In genomic region chr9:130825051-130825651, GRCh38 we compare ENCODE assay signal across 9 cellular contexts. TPM values are rescaled to one million over a fixed set of nuclear protein-coding genes. Genes with fewer than 3 reads are reported as not detected.
A peak's percentile ranks its signal among the peaks of the same experiment; 100 is the strongest.
DNase-seq lines count a peak whose midpoint lies in the region; ATAC-seq, FAIRE-seq and TF ChIP-seq lines count a peak whose summit lies in the region.
"Had no signal": no experiment of that assay in that cellular context is flagged by ENCODE, and none has a peak within 500 bp of the region (broad histone marks: within the 10 kb centered on the region; RNA-seq: fewer than 3 reads in every experiment).

No MANE protein-coding gene starts in this region.

- peak overlapping the region; percentile 18 for H3K56ac ChIP-seq in H1 (replicated peaks; ENCODE audit: insufficient read length, low read depth, low read length)

- no peak for TF ChIP-seq POLR2A in H1 (IDR thresholded peaks at IDR 0.05; ENCODE audit: control extremely low read depth in 1 of 2, low read depth in 2 of 2, low read length in 2 of 2)

- no peak overlapping the region for H3K4ac ChIP-seq in H1 (replicated peaks; ENCODE audit: insufficient read length, low read depth, low read length)

- peaks cover 0 to 10% of the 10 kb centered on the region in 2 donors for H3K36me3 Mint-ChIP-seq in activated T-cell treated with anti-CD3 and anti-CD28 coated beads, Interleukin-2, amount 50 U/mL, for 72 hours (ENCODE audit: insufficient read depth in 2 of 2)

- TF ChIP-seq CTCF in H1 (IDR thresholded peaks at IDR 0.05; ENCODE audit: control extremely low read depth in 1 of 3, insufficient read depth in 1 of 3, low read depth in 1 of 3, low read length in 3 of 3) (no peak), neural cell (IDR thresholded peaks at IDR 0.05; ENCODE audit: poor library complexity, severe bottlenecking) (no peak)

- no peak overlapping the region for H2BK15ac ChIP-seq in H1 (ENCODE audit: low read length)

- H3K4me3 Mint-ChIP-seq in activated T-cell treated with anti-CD3 and anti-CD28 coated beads, Interleukin-2, amount 50 U/mL, for 72 hours: no peak overlapping the region

- H2BK12ac ChIP-seq in H1 (ENCODE audit: low read depth, low read length): peak overlapping the region; percentile 63; the same call in 1 of the 2 replicates

- H3K79me1 ChIP-seq in H1 (ENCODE audit: low read depth, low read length): peaks cover 3% of the 10 kb centered on the region; the same call in 1 of the 2 replicates

- FAIRE-seq in H1 (lab: Jason Lieb, UNC): peak; percentile 81
- FAIRE-seq: bronchial epithelial cell had no signal

- H2BK120ac ChIP-seq in H1 (replicated peaks; ENCODE audit: low read depth, low read length): peak overlapping the region; percentile 75

- H3K23me2 ChIP-seq in H1 (ENCODE audit: low read depth, low read length): peaks cover 5% of the 10 kb centered on the region; the same call in 1 of the 2 replicates

- peaks cover 6% of the 10 kb centered on the region for H3F3A ChIP-seq in neural cell (ENCODE audit: insufficient read depth, low read length, poor library complexity, severe bottlenecking)

- H3K36me3 ChIP-seq in H1 (ENCODE audit: control insufficient read depth in 2 of 4, insufficient read depth in 4 of 4, low read length in 3 of 4) (no peaks in the 10 kb centered on the region), neural cell (ENCODE audit: insufficient read depth, low read length) (no peaks in the 10 kb centered on the region)

- peak; percentile 35 for DNase-seq in Caki2 (ENCODE audit: low read depth)
- DNase-seq in NCI-H2227 (lab: John Stamatoyannopoulos, UW; ENCODE audit: unreplicated experiment): peak; percentile 33
- DNase-seq in H1 (ENCODE audit: low read depth in 1 of 2, low spot score in 2 of 2): peak in 1 of 2 experiments; percentile 43
- DNase-seq in activated T-cell treated with anti-CD3 and anti-CD28 coated beads, Interleukin-2, amount 50 U/mL, for 72 hours: no peak
- no peak for DNase-seq in activated effector memory CD4-positive, alpha-beta T cell treated with Interleukin-2 at 50 U/mL for 16 hours
- DNase-seq in C1 segment of cervical spinal cord (lab: John Stamatoyannopoulos, UW): no peak

- no peak for ATAC-seq in activated T-cell treated with anti-CD3 and anti-CD28 coated beads, Interleukin-2, amount 50 U/mL, for 72 hours (replicated peaks in 1 of 2)
- ATAC-seq in GM21515 (IDR thresholded peaks at IDR 0.05; ENCODE audit: unreplicated experiment): no peak

- H3K4me2 ChIP-seq in H1 (ENCODE audit: insufficient read depth in 1 of 2, low read depth in 2 of 2, low read length in 2 of 2) (peak overlapping the region; percentile 61 to 63), neural cell (ENCODE audit: low read length) (peak overlapping the region; percentile 34)

- no peaks in the 10 kb centered on the region for H3K27me3 Mint-ChIP-seq in activated T-cell treated with anti-CD3 and anti-CD28 coated beads, Interleukin-2, amount 50 U/mL, for 72 hours (ENCODE audit: low read depth)

- H3K27ac ChIP-seq in H1 (ENCODE audit: low read depth, low read length): peak overlapping the region; percentile 68
- peak overlapping the region; percentile 18 for H3K27ac ChIP-seq in neural cell (ENCODE audit: low read length)

- no peaks in the 10 kb centered on the region for H3K9me2 ChIP-seq in neural cell (ENCODE audit: insufficient read depth, low read length)

- H3K23ac ChIP-seq in H1 (ENCODE audit: insufficient read length): no peak overlapping the region

- H3K4me1 Mint-ChIP-seq in activated T-cell treated with anti-CD3 and anti-CD28 coated beads, Interleukin-2, amount 50 U/mL, for 72 hours (ENCODE audit: low read depth): peaks cover 8% of the 10 kb centered on the region

- TF ChIP-seq RAD21 in H1 (IDR thresholded peaks at IDR 0.05 in 1 of 2, conservative IDR thresholded peaks at IDR 0.05 in 1 of 2; ENCODE audit: low read depth in 2 of 2, low read length in 2 of 2) (no peak), neural cell (conservative IDR thresholded peaks at IDR 0.05) (no peak)

- H2BK20ac ChIP-seq in H1 (ENCODE audit: low read length): no peak overlapping the region

- H3K18ac ChIP-seq in H1 (ENCODE audit: extremely low read depth, low read length): peak overlapping the region; percentile 20; the same call in 1 of the 2 replicates

- no peak overlapping the region for H3K27ac Mint-ChIP-seq in activated T-cell treated with anti-CD3 and anti-CD28 coated beads, Interleukin-2, amount 50 U/mL, for 72 hours

- peaks cover 11 to 27% (median 18%) of the 10 kb centered on the region in 4 experiments for H3K4me1 ChIP-seq in H1 (replicated peaks in 1 of 4; ENCODE audit: control insufficient read depth in 3 of 4, insufficient read depth in 4 of 4, low read length in 3 of 4)

- H3K14ac ChIP-seq in H1 (ENCODE audit: insufficient read length): no peak overlapping the region

- TF ChIP-seq EP300 in H1 (IDR thresholded peaks at IDR 0.05; ENCODE audit: borderline replicate concordance in 1 of 2, low read depth in 2 of 2, low read length in 2 of 2) (peak in 1 of 2 experiments; percentile 29; a peak in 1 of 3 replicates), neural cell (conservative IDR thresholded peaks at IDR 0.05; ENCODE audit: poor library complexity, severe bottlenecking) (no peak)

- H2AK5ac ChIP-seq in H1 (ENCODE audit: low read depth, low read length): no peak overlapping the region

- POLR2A ChIA-PET in H1 (lab: Charles Lee; ENCODE audit: partially characterized antibody): interaction anchor here (0.7 to 3.5 kb wide), 11 partner anchors 9 to 116 kb away, joined by 3 to 24 read pairs (median 7); partner anchors contain the start of gene ABL1

- H4K91ac ChIP-seq in H1 (replicated peaks; ENCODE audit: insufficient read length, low read length): peak overlapping the region; percentile 6

- peaks cover 2 to 3% of the 10 kb centered on the region in 2 experiments; a peak in 2 of 4 replicates for H3K9me3 ChIP-seq in H1 (ENCODE audit: insufficient read depth in 2 of 2, low read depth in 1 of 2, low read length in 1 of 2)
- H3K9me3 ChIP-seq in neural cell (ENCODE audit: low read length): no peaks in the 10 kb centered on the region

- in situ Hi-C loops in Caki2 (cut with HindIII; ENCODE audit: low pct_unique_long_range_greater_than_20kb, low sequenced_read_pairs): no loop called here

- peak overlapping the region; percentile 65 for H4K5ac ChIP-seq in H1 (ENCODE audit: insufficient read length, low read depth, low read length)

- H4K20me1 ChIP-seq in H1 (replicated peaks in 1 of 2; ENCODE audit: control insufficient read depth in 1 of 2, insufficient read depth in 2 of 2, low read length in 2 of 2) (no peaks in the 10 kb centered on the region), neural cell (ENCODE audit: insufficient read depth) (no peaks in the 10 kb centered on the region)

- CTCF ChIA-PET in H1 (lab: Charles Lee; ENCODE audit: partially characterized antibody): interaction anchor here (1.0 to 2.0 kb wide), 7 partner anchors 11 to 57 kb away, joined by 3 to 9 read pairs (median 3); no protein-coding TSS in a partner anchor

- peaks cover 0 to 2% of the 10 kb centered on the region in 2 donors for H3K9me3 Mint-ChIP-seq in activated T-cell treated with anti-CD3 and anti-CD28 coated beads, Interleukin-2, amount 50 U/mL, for 72 hours

- peak overlapping the region; percentile 74 for H2BK5ac ChIP-seq in H1 (ENCODE audit: low read depth, low read length)

- peak overlapping the region in 1 of 4 experiments; percentile 40; a peak in 2 of 8 replicates for H3K4me3 ChIP-seq in H1 (ENCODE audit: extremely low read depth in 1 of 4, insufficient read depth in 2 of 4, low read depth in 3 of 4, low read length in 4 of 4)
- H3K4me3 ChIP-seq in neural cell (ENCODE audit: low read length): peak overlapping the region; percentile 30

- H3K79me2 ChIP-seq in H1 (ENCODE audit: control insufficient read depth in 1 of 2, insufficient read depth in 2 of 2, low read length in 2 of 2) (peaks cover 0 to 39% of the 10 kb centered on the region in 2 experiments; a peak in 3 of 4 replicates), neural cell (replicated peaks; ENCODE audit: insufficient read depth, low read length) (peaks cover 3% of the 10 kb centered on the region)

- H2AFZ ChIP-seq in H1 (ENCODE audit: low read length) (no peak overlapping the region), neural cell (ENCODE audit: low read depth, low read length) (no peak overlapping the region)

- H3K9ac ChIP-seq in H1 (replicated peaks in 1 of 4; ENCODE audit: extremely low read depth in 1 of 4, low read depth in 3 of 4, low read length in 3 of 4) (0 out of 7 replicates have a peak overlapping the region, but pooled peaks of 1 of the 4 experiments have one; percentile 11), neural cell (ENCODE audit: low read length) (peak overlapping the region; percentile 21)

- 0% methylated on average over 1 of the region's 1 CpG; no CpG with 5 or more reads in 1 of the 2 experiments for WGBS in H1 (ENCODE audit: extremely low coverage in 1 of 2, insufficient coverage in 1 of 2, insufficient read length in 1 of 2, insufficient replicate concordance in 2 of 2, low coverage in 1 of 2, low lambda C conversion rate in 2 of 2, missing lambda C conversion rate in 1 of 2), 2 experiments

- H4K8ac ChIP-seq in H1 (ENCODE audit: extremely low read depth, insufficient read depth, low read length): no peak overlapping the region

- H3K27me3 ChIP-seq in H1 (replicated peaks in 1 of 4; ENCODE audit: control insufficient read depth in 3 of 4, extremely low read depth in 1 of 4, insufficient read depth in 3 of 4, low read length in 3 of 4): no peaks in the 10 kb centered on the region
- no peaks in the 10 kb centered on the region for H3K27me3 ChIP-seq in neural cell (ENCODE audit: insufficient read depth, low read depth, low read length)

TF ChIP-seq in H1, 55 proteins besides CTCF, POLR2A, EP300 and RAD21 (continues in another document):
- TF ChIP-seq TCF12 (IDR thresholded peaks at IDR 0.05; ENCODE audit: low read depth, low read length): 0 out of 2 replicates have a peak, but pooled peaks have one; percentile 24

TF ChIP-seq in neural cell, 6 proteins besides CTCF, POLR2A, EP300 and RAD21:
- TF ChIP-seq MXI1 (conservative IDR thresholded peaks at IDR 0.05; ENCODE audit: poor library complexity, severe bottlenecking): peak; percentile 19
- no peak for TF ChIP-seq SMC3 (conservative IDR thresholded peaks at IDR 0.05; ENCODE audit: poor library complexity)

RNA-seq across cellular contexts. Expression of gene ABL1, which starts 9.9 kb away (rescaled TPM):
- 19.5 and 27.6 TPM in 2 replicates for total RNA-seq in Caki2 (2014; rRNA removed; shearing (Covaris generic); ENCODE audit: low replicate concordance)
- total RNA-seq in H1 (2021; fragmentation: NEBNext Ultra II Directional; extraction: Animal tissue kit (Norgen Biotek cat#: 25700)): 104 and 110 TPM in 2 replicates
- polyA plus RNA-seq in H1 (2011; rRNA removed) (35.3 and 50.0 TPM in 2 replicates), neural cell (18.5 and 24.0 TPM in 2 replicates)
- polyA plus RNA-seq in H1 (2011; cell fraction: cytosol; rRNA removed): 41.4 TPM
- polyA plus RNA-seq in H1 (2011; cell fraction: nucleus; rRNA removed): 52.8 TPM
- 55.9 to 65.2 TPM (median 59.1 TPM) in 4 replicates for polyA plus RNA-seq in H1 (2012, experiment 1 of 2)
- polyA plus RNA-seq in H1 (2012, experiment 2 of 2): 58.6 TPM
- 42.6 TPM for polyA plus RNA-seq in H1 (2013, experiment 1 of 2)
- 43.7 TPM for polyA plus RNA-seq in H1 (2013, experiment 2 of 2)
- polyA minus RNA-seq in H1 (2011; rRNA and poly(A)+ RNA removed): 78.2 and 79.9 TPM in 2 replicates
- polyA minus RNA-seq in H1 (2011; cell fraction: cytosol; rRNA and poly(A)+ RNA removed): 59.2 TPM
- 41.2 TPM for polyA minus RNA-seq in H1 (2011; cell fraction: nucleus; rRNA and poly(A)+ RNA removed)
- 69.6 and 70.4 TPM in 2 replicates for polyA minus RNA-seq in neural cell
- total RNA-seq in activated T-cell treated with anti-CD3 and anti-CD28 coated beads, Interleukin-2, amount 50 U/mL, for 72 hours: 10 to 100 TPM; 36.5 to 39.9 TPM

Comparison
In these comparisons a context has a peak if more than half of its experiments do, and no peak if none do; other contexts are left out.
1. DNase-seq: peak in Caki2 (single experiment) and NCI-H2227 (single experiment); none in activated T-cell treated with anti-CD3 and anti-CD28 coated beads, Interleukin-2, amount 50 U/mL, for 72 hours (0 of 2), activated effector memory CD4-positive, alpha-beta T cell treated with Interleukin-2 at 50 U/mL for 16 hours (single experiment) and C1 segment of cervical spinal cord (0 of 14).